ENCODE assay signal across 33 cellular contexts in genomic region chr14:58301416-58301815, GRCh38.
"Had no signal": no experiment of that assay in that cellular context is flagged by ENCODE, and none has a peak within 500 bp of the region (broad histone marks: within the 10 kb centered on the region; RNA-seq: fewer than 3 reads in every experiment).

No MANE protein-coding gene starts in this region.

- H3K27ac ChIP-seq: cardiac muscle cell, Peyer's patch, WERI-Rb-1 had no signal

- H3K27me3 Mint-ChIP-seq: activated CD4-positive, alpha-beta memory T cell treated with anti-CD3 and anti-CD28 coated beads, Interleukin-2, amount 10 ng/mL, durations not matched to agents 7 days and 5 days; activated CD8-positive, alpha-beta memory T cell treated with anti-CD3 and anti-CD28 coated beads, Interleukin-2, amount 10 ng/mL, durations not matched to agents 7 days and 5 days; activated naive CD8-positive, alpha-beta T cell treated with anti-CD3 and anti-CD28 coated beads for 36 hours had no signal

- H3K27ac Mint-ChIP-seq: activated CD4-positive, alpha-beta memory T cell treated with anti-CD3 and anti-CD28 coated beads, Interleukin-2, amount 10 ng/mL, durations not matched to agents 7 days and 5 days; activated CD8-positive, alpha-beta memory T cell treated with anti-CD3 and anti-CD28 coated beads, Interleukin-2, amount 10 ng/mL, durations not matched to agents 7 days and 5 days; activated naive CD8-positive, alpha-beta T cell treated with anti-CD3 and anti-CD28 coated beads for 36 hours had no signal

- H3K4me3 Mint-ChIP-seq: activated naive CD8-positive, alpha-beta T cell treated with anti-CD3 and anti-CD28 coated beads for 36 hours had no signal

- H3K9me3 ChIP-seq: Peyer's patch had no signal

- H3K4me3 ChIP-seq: cardiac muscle cell, K562, Peyer's patch had no signal

- H3K27me3 ChIP-seq: cardiac muscle cell, Peyer's patch had no signal

- H3K9me3 Mint-ChIP-seq: activated CD4-positive, alpha-beta memory T cell treated with anti-CD3 and anti-CD28 coated beads, Interleukin-2, amount 10 ng/mL, durations not matched to agents 7 days and 5 days; activated naive CD8-positive, alpha-beta T cell treated with anti-CD3 and anti-CD28 coated beads for 36 hours had no signal

- ATAC-seq: activated CD8-positive, alpha-beta memory T cell treated with anti-CD3 and anti-CD28 coated beads, Interleukin-2, amount 10 ng/mL, durations not matched to agents 7 days and 5 days; K562; PC-3 had no signal

- DNase-seq: activated CD4-positive, alpha-beta memory T cell treated with anti-CD3 and anti-CD28 coated beads, Interleukin-2, amount 10 ng/mL, durations not matched to agents 7 days and 5 days; activated CD4-positive, alpha-beta T cell treated with anti-CD3 and anti-CD28 coated beads for 1 hour; activated CD4-positive, alpha-beta T cell treated with anti-CD3 and anti-CD28 coated beads for 48 hours; activated CD4-positive, CD25-positive, alpha-beta regulatory T cell; activated CD8-positive, alpha-beta memory T cell treated with anti-CD3 and anti-CD28 coated beads for 24 hours; activated CD8-positive, alpha-beta memory T cell treated with anti-CD3 and anti-CD28 coated beads, Interleukin-2, amount 10 ng/mL, durations not matched to agents 7 days and 5 days; activated CD8-positive, alpha-beta memory T cell treated with anti-CD3 and anti-CD28 coated beads, Interleukin-2, amount 50 U/mL, for 48 hours; activated effector memory CD4-positive, alpha-beta T cell treated with Interleukin-2 at 50 U/mL for 16 hours; activated naive CD4-positive, alpha-beta T cell; activated naive CD4-positive, alpha-beta T cell treated with anti-CD3 and anti-CD28 coated beads, Interleukin-2, amount 50 U/mL, for 16 hours; activated naive CD8-positive, alpha-beta T cell treated with anti-CD3 and anti-CD28 coated beads for 36 hours; activated T-cell treated with anti-CD3 and anti-CD28 coated beads, Interleukin-2, amount 50 U/mL, for 48 hours; amniotic stem cell; aorta; NCI-H1105; NCI-H1417 treated with DMSO at 0.1 percent for 48 hours; NCI-H1694; NCI-H1930; NCI-H2107; NCI-H2171; NCI-H510A; NCI-H526; NCI-H748 treated with DMSO at 0.1 percent for 48 hours; NK-92 treated with Interleukin-12 subunit alpha and Interleukin-12 subunit beta, amount 100 ng/mL, for 24 hours; PC-3; Peyer's patch; RPMI8226; SW 1271; T-helper 1 cell; T-helper 9 cell; WERI-Rb-1 had no signal
